In genomic region chr21:39630191-39630591, GRCh38 we compare ENCODE assay signal across 1 cellular context.
TF ChIP-seq lines count a peak whose summit lies in the region.

No MANE protein-coding gene starts in this region.

TF ChIP-seq in GM23338, 12 proteins besides CTCF, POLR2A, EP300 and RAD21 (continued from another document):
- TF ChIP-seq ZNF462 (CRISPR knock-in tag; IDR thresholded peaks at IDR 0.05) (no peak), EZH2 (IDR thresholded peaks at IDR 0.05; ENCODE audit: low read depth, unreplicated experiment) (no peak), ZNF331 (CRISPR knock-in tag; IDR thresholded peaks at IDR 0.05; ENCODE audit: low read depth) (no peak), CREB1 (CRISPR knock-in tag; IDR thresholded peaks at IDR 0.05; ENCODE audit: low read depth) (no peak), STAT1 (IDR thresholded peaks at IDR 0.05; ENCODE audit: unreplicated experiment) (no peak), ETS1 (IDR thresholded peaks at IDR 0.05) (no peak), REST (IDR thresholded peaks at IDR 0.05; ENCODE audit: unreplicated experiment) (no peak), ZNF114 (CRISPR knock-in tag; IDR thresholded peaks at IDR 0.05) (no peak), POLR2AphosphoS5 (IDR thresholded peaks at IDR 0.05; ENCODE audit: low read depth) (no peak), JUNB (IDR thresholded peaks at IDR 0.05; ENCODE audit: unreplicated experiment) (no peak)
